In the genomic region with DNA sequence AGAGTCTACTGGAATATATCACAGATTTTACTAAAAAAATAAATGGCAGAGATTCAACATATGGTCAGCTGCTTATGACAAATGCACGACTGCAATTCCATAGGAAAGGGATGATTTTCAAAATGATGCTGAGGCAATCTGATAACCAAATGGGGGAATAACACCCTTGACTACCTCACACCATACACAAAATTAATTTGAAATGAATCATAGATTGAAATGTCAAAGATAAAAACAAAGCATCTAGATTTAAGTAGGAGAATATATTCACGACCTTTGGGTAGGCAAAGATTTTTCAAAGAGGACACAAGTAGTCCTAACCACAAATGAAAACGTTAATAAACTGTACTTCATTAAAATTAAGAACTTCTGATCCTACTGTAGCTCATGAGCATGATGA, we compare ENCODE assay signal across 24 cellular contexts.
"Had no signal": no experiment of that assay in that cellular context is flagged by ENCODE, and none has a peak within 500 bp of the region (broad histone marks: within the 10 kb centered on the region; RNA-seq: fewer than 3 reads in every experiment).

No MANE protein-coding gene starts in this region.

- H3K9me3 ChIP-seq: gastrocnemius medialis, left lung, lower lobe of right lung, spleen, thoracic aorta had no signal

- H3K4me3 ChIP-seq: gastrocnemius medialis, left lung, lower lobe of right lung, spleen, thoracic aorta had no signal

- H3K4me3 Mint-ChIP-seq: activated naive CD8-positive, alpha-beta T cell treated with anti-CD3 and anti-CD28 coated beads, Interleukin-2, amount 10 ng/mL, durations not matched to agents 7 days and 5 days; activated T-cell treated with anti-CD3 and anti-CD28 coated beads, Interleukin-2, amount 50 U/mL, for 4 hours; effector memory CD8-positive, alpha-beta T cell; nephron; T-helper 17 cell had no signal

- DNase-seq: activated CD4-positive, alpha-beta T cell treated with anti-CD3 and anti-CD28 coated beads for 1 hour; activated CD8-positive, alpha-beta memory T cell treated with anti-CD3 and anti-CD28 coated beads for 24 hours; activated naive CD8-positive, alpha-beta T cell treated with anti-CD3 and anti-CD28 coated beads, Interleukin-2, amount 10 ng/mL, durations not matched to agents 7 days and 5 days; activated T-cell treated with anti-CD3 and anti-CD28 coated beads, Interleukin-2, amount 50 U/mL, for 4 hours; amniotic stem cell; brain microvascular endothelial cell; cortex of kidney; effector memory CD8-positive, alpha-beta T cell; erythroblast; gastrocnemius medialis; glutamatergic neuron; left lung; lower lobe of right lung; mesendoderm; posterior cingulate gyrus; right cardiac atrium; spleen; stimulated activated naive CD4-positive, alpha-beta T cell treated with Interleukin-2 at 50 U/mL for 16 hours; T-helper 17 cell; T1000; WERI-Rb-1 had no signal

- ATAC-seq: effector memory CD8-positive, alpha-beta T cell; gastrocnemius medialis; left lung; lower lobe of right lung; right cardiac atrium; T-helper 17 cell had no signal

- H3K36me3 ChIP-seq: brain microvascular endothelial cell had no signal

- H3K27me3 ChIP-seq: brain microvascular endothelial cell, gastrocnemius medialis, left lung, spleen had no signal

- H3K4me1 ChIP-seq: gastrocnemius medialis, left lung, lower lobe of right lung had no signal

- H3K9me3 Mint-ChIP-seq: activated T-cell treated with anti-CD3 and anti-CD28 coated beads, Interleukin-2, amount 50 U/mL, for 4 hours; activated T-helper 2 cell treated with anti-CD3 and anti-CD28 coated beads, Interferon-gamma antibody, Interleukin-2, Interleukin-4, amounts not matched to agents 10 μg/mL and 5 μg/mL and 100 μg/mL, durations not matched to agents 14 hours and 24 hours and 36 hours; effector memory CD8-positive, alpha-beta T cell; nephron had no signal

- H3K27ac Mint-ChIP-seq: activated naive CD8-positive, alpha-beta T cell treated with anti-CD3 and anti-CD28 coated beads, Interleukin-2, amount 10 ng/mL, durations not matched to agents 7 days and 5 days; activated T-helper 2 cell treated with anti-CD3 and anti-CD28 coated beads, Interferon-gamma antibody, Interleukin-2, Interleukin-4, amounts not matched to agents 10 μg/mL and 5 μg/mL and 100 μg/mL, durations not matched to agents 14 hours and 24 hours and 36 hours; nephron had no signal

- H3K27ac ChIP-seq: brain microvascular endothelial cell, gastrocnemius medialis, left lung, lower lobe of right lung, spleen, thoracic aorta, WERI-Rb-1 had no signal

- H3K4me1 Mint-ChIP-seq: nephron had no signal

- H3K27me3 Mint-ChIP-seq: activated naive CD8-positive, alpha-beta T cell treated with anti-CD3 and anti-CD28 coated beads, Interleukin-2, amount 10 ng/mL, durations not matched to agents 7 days and 5 days; effector memory CD8-positive, alpha-beta T cell; T-helper 17 cell had no signal
